22 cellular contexts compared by ENCODE assay signal in genomic region chr3:102737353-102737752, GRCh38.
"Had no signal": no experiment of that assay in that cellular context is flagged by ENCODE, and none has a peak within 500 bp of the region (broad histone marks: within the 10 kb centered on the region; RNA-seq: fewer than 3 reads in every experiment).

No MANE protein-coding gene starts in this region.

- H3K36me3 ChIP-seq: neural progenitor cell, prostate gland, spleen, tibial artery, upper lobe of left lung, uterus had no signal

- H3K27ac ChIP-seq: dorsolateral prefrontal cortex, neural progenitor cell, prostate gland, skin epidermis, spleen, testis, tibial artery, upper lobe of left lung, uterus had no signal

- H3K9me3 ChIP-seq: mucosa of descending colon, prostate gland, spleen, testis, tibial artery, upper lobe of left lung, uterus had no signal

- H3K9ac ChIP-seq: neural progenitor cell had no signal

- FAIRE-seq: colon, frontal cortex, islet of Langerhans had no signal

- H3K4me3 ChIP-seq: dorsolateral prefrontal cortex, lung, mucosa of descending colon, neural progenitor cell, prostate gland, skin epidermis, spleen, testis, tibial artery, upper lobe of left lung, uterus had no signal

- H3K4me1 ChIP-seq: prostate gland, spleen, testis, tibial artery, upper lobe of left lung, uterus had no signal

- DNase-seq: dorsolateral prefrontal cortex; effector CD4-positive, alpha-beta T cell; kidney glomerular epithelial cell; left colon; mucosa of descending colon; naive B cell; spleen; stimulated activated CD4-positive, alpha-beta T cell treated with anti-CD3 and anti-CD28 coated beads, Interleukin-4, amount 100 ng/mL, for 4 hours; stimulated activated naive CD8-positive, alpha-beta T cell treated with anti-CD3 and anti-CD28 coated beads, Interleukin-15, Interleukin-2, amounts not matched to agents 100 U/mL and 50 U/mL, for 24 hours; substantia nigra; testis; tibial artery; upper lobe of left lung; uterus had no signal

- H3K27me3 ChIP-seq: dorsolateral prefrontal cortex, neural progenitor cell, spleen, testis, tibial artery, upper lobe of left lung, uterus had no signal

- H3K4me2 ChIP-seq: neural progenitor cell had no signal

- H2AFZ ChIP-seq: neural progenitor cell had no signal

- ATAC-seq: left colon; stimulated activated memory B cell treated with anti-CD40 and anti-IgM and Interleukin-4, amounts not matched to agents 10 μg/mL and 1 μg/mL and 100 μg/mL, for 72 hours; stimulated activated naive CD8-positive, alpha-beta T cell treated with anti-CD3 and anti-CD28 coated beads, Interleukin-15, Interleukin-2, amounts not matched to agents 100 U/mL and 50 U/mL, for 24 hours had no signal
